In genomic region chr13:102141625-102142472, GRCh38 we compare ENCODE assay signal across 8 cellular contexts.
DNase-seq lines count a peak whose midpoint lies in the region; ATAC-seq, FAIRE-seq and TF ChIP-seq lines count a peak whose summit lies in the region.

No MANE protein-coding gene starts in this region.

- H3K9me3 ChIP-seq in PC-9 (ENCODE audit: insufficient read depth, low read depth): no peaks in the 10 kb centered on the region
- no peaks in the 10 kb centered on the region for H3K9me3 ChIP-seq in thyroid gland
- no peaks in the 10 kb centered on the region for H3K9me3 ChIP-seq in mucosa of descending colon

- H3K4me2 ChIP-seq in PC-9: no peak overlapping the region

- H3K9me2 ChIP-seq in PC-9 (ENCODE audit: insufficient read depth): no peaks in the 10 kb centered on the region

- no peaks in the 10 kb centered on the region for H4K20me1 ChIP-seq in PC-9 (ENCODE audit: insufficient read depth)

- BruUV-seq in PC-9 (replicated peaks; lab: Mats Ljungman, UMichigan): no TSS peak

- 39 to 40% methylated on average over 4 of the region's 4 CpGs for WGBS in thyroid gland, 2 donors

- intact Hi-C loops in PC-9 (cut with micrococcal nuclease; ENCODE audit: unreplicated experiment): loop anchor here (1.0 to 5.0 kb wide), 2 partner anchors 315 to 414 kb away; no protein-coding TSS in a partner anchor
- intact Hi-C loops in thyroid gland (cut with DNase I): loop anchor here (10.0 kb wide), 1 partner anchor 413 kb away; no protein-coding TSS in a partner anchor
- intact Hi-C loops in mucosa of descending colon (cut with DNase I, micrococcal nuclease): loop anchor here in 1 of 2 donors (10.0 kb wide), 1 partner anchor 313 kb away; no protein-coding TSS in a partner anchor

- peak; percentile 32 for DNase-seq in AG20443 (ENCODE audit: low spot score)
- no peak for DNase-seq in H54 (ENCODE audit: insufficient read length, low spot score)
- no peak for DNase-seq in PC-9
- DNase-seq in fibroblast of the conjunctiva (ENCODE audit: low read depth): peak; percentile 4
- no peak for DNase-seq in thyroid gland
- DNase-seq in activated CD4-positive, alpha-beta T cell treated with anti-CD3 and anti-CD28 coated beads for 1 hour: no peak
- DNase-seq in mucosa of descending colon: no peak

- no peaks in the 10 kb centered on the region for H3F3A ChIP-seq in PC-9 (ENCODE audit: insufficient read depth, low read depth)

- POLR2A ChIA-PET in PC-9 (lab: Charles Lee; ENCODE audit: unreplicated experiment): no interaction called here

- H3K4me3 ChIP-seq in PC-9: no peak overlapping the region
- no peak overlapping the region for H3K4me3 ChIP-seq in thyroid gland (replicated peaks in 1 of 3)
- no peak overlapping the region for H3K4me3 ChIP-seq in mucosa of descending colon

- TF ChIP-seq POLR2A in H54 (IDR thresholded peaks at IDR 0.05; ENCODE audit: low read depth, low read length) (no peak), thyroid gland (IDR thresholded peaks at IDR 0.05) (no peak)

- H3K27ac ChIP-seq in PC-9 (no peak overlapping the region), thyroid gland (no peak overlapping the region)

- no peaks in the 10 kb centered on the region for H3K79me2 ChIP-seq in PC-9 (ENCODE audit: low read depth)

- TF ChIP-seq CTCF in PC-9 (conservative IDR thresholded peaks at IDR 0.05) (peak; percentile 94), thyroid gland (IDR thresholded peaks at IDR 0.05) (peak; percentile 24 to 61 (median 40)), mucosa of descending colon (IDR thresholded peaks at IDR 0.05) (no peak)

- FAIRE-seq in H54 (lab: Jason Lieb, UNC): peak; percentile 94

- H3K36me3 ChIP-seq in PC-9 (ENCODE audit: low read depth) (no peaks in the 10 kb centered on the region), thyroid gland (no peaks in the 10 kb centered on the region), mucosa of descending colon (ENCODE audit: low read depth) (no peaks in the 10 kb centered on the region)

- ATAC-seq in GM21381 (IDR thresholded peaks at IDR 0.05; ENCODE audit: unreplicated experiment) (no peak), mucosa of descending colon (no peak)

- H3K4me1 ChIP-seq in PC-9 (replicated peaks; ENCODE audit: insufficient read depth) (no peaks in the 10 kb centered on the region), thyroid gland (no peaks in the 10 kb centered on the region), mucosa of descending colon (ENCODE audit: low read depth) (no peaks in the 10 kb centered on the region)

- no peak overlapping the region for H2AFZ ChIP-seq in PC-9

- H3K27me3 ChIP-seq in PC-9 (ENCODE audit: insufficient read depth, low read depth): no peaks in the 10 kb centered on the region
- H3K27me3 ChIP-seq in thyroid gland: no peaks in the 10 kb centered on the region

- CTCF ChIA-PET in PC-9 (lab: Charles Lee): no interaction called here

Comparison
In these comparisons a context has a peak if more than half of its experiments do, and no peak if none do; other contexts are left out.
1. DNase-seq: peak in AG20443 (single experiment) and fibroblast of the conjunctiva (single experiment); none in H54 (single experiment), PC-9 (0 of 2), thyroid gland (0 of 2), activated CD4-positive, alpha-beta T cell treated with anti-CD3 and anti-CD28 coated beads for 1 hour (single experiment) and mucosa of descending colon (0 of 3).